Comparison of ENCODE assay signal across 1 cellular context in the genomic region with DNA sequence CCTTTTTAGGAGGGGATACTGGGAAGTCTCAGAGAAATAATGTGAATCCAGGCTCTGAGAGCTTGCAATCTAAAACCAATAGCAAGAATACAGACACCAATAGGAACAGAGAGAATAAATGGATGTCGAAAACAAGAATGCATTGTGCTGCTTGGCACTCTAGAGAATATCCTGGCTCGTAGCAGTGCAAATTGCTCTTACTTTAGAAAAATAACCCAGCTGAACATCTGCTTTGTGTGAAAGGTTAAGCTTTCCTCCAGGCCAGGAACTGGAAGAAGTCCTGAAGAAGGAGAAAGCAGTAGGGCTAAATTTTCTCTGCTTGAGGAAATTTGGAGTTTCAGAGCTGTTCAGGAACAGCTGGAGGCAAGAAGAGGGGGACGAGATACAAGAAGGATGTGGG.
TF ChIP-seq lines count a peak whose summit lies in the region.

No MANE protein-coding gene starts in this region.

TF ChIP-seq in GM23338, 12 proteins besides CTCF, POLR2A, EP300 and RAD21 (continued from another document):
- no peak for TF ChIP-seq ZNF462 (CRISPR knock-in tag; IDR thresholded peaks at IDR 0.05)
- TF ChIP-seq CREB1 (CRISPR knock-in tag; IDR thresholded peaks at IDR 0.05; ENCODE audit: low read depth) = no peak
- TF ChIP-seq, protein P1, sequence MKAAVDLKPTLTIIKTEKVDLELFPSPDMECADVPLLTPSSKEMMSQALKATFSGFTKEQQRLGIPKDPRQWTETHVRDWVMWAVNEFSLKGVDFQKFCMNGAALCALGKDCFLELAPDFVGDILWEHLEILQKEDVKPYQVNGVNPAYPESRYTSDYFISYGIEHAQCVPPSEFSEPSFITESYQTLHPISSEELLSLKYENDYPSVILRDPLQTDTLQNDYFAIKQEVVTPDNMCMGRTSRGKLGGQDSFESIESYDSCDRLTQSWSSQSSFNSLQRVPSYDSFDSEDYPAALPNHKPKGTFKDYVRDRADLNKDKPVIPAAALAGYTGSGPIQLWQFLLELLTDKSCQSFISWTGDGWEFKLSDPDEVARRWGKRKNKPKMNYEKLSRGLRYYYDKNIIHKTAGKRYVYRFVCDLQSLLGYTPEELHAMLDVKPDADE (IDR thresholded peaks at IDR 0.05) = no peak
- TF ChIP-seq REST (IDR thresholded peaks at IDR 0.05; ENCODE audit: unreplicated experiment) = no peak
- TF ChIP-seq NANOG (IDR thresholded peaks at IDR 0.05; ENCODE audit: borderline replicate concordance) = no peak
- no peak for TF ChIP-seq EZH2phosphoT487 (IDR thresholded peaks at IDR 0.05; ENCODE audit: unreplicated experiment)
- TF ChIP-seq POLR2AphosphoS5 (IDR thresholded peaks at IDR 0.05; ENCODE audit: low read depth) = no peak
